11 cellular contexts compared by ENCODE assay signal in genomic region chr20:49889943-49890650, GRCh38. TPM values are rescaled to one million over a fixed set of nuclear protein-coding genes. Genes with fewer than 3 reads are reported as not detected.
A peak's percentile ranks its signal among the peaks of the same experiment; 100 is the strongest.
DNase-seq lines count a peak whose midpoint lies in the region; ATAC-seq and TF ChIP-seq lines count a peak whose summit lies in the region.
"Had no signal": no experiment of that assay in that cellular context is flagged by ENCODE, and none has a peak within 500 bp of the region (broad histone marks: within the 10 kb centered on the region; RNA-seq: fewer than 3 reads in every experiment).

No MANE protein-coding gene starts in this region.

- H3K79me2 ChIP-seq in MM.1S (ENCODE audit: low read length) (no peaks in the 10 kb centered on the region), parathyroid adenoma (no peaks in the 10 kb centered on the region)

- peak; percentile 21 for TF ChIP-seq CTCF in GM10266 (IDR thresholded peaks at IDR 0.05; ENCODE audit: control insufficient read depth, insufficient read depth, low read depth, missing control alignments)
- peak; percentile 54 for TF ChIP-seq CTCF in MM.1S (IDR thresholded peaks at IDR 0.05; ENCODE audit: low read length)
- peak; percentile 24 for TF ChIP-seq CTCF in parathyroid adenoma (IDR thresholded peaks at IDR 0.05)

- H3K4me1 ChIP-seq in MM.1S (ENCODE audit: low read length), result no peaks in the 10 kb centered on the region
- no peaks in the 10 kb centered on the region for H3K4me1 ChIP-seq in parathyroid adenoma

- no peaks in the 10 kb centered on the region for H3K27me3 Mint-ChIP-seq in effector memory CD8-positive, alpha-beta T cell
- no peaks in the 10 kb centered on the region for H3K27me3 Mint-ChIP-seq in stimulated activated naive CD8-positive, alpha-beta T cell treated with anti-CD3 and anti-CD28 coated beads, Interleukin-15, amount 100 ng/mL, for 72 hours
- H3K27me3 Mint-ChIP-seq in activated T-helper 2 cell treated with anti-CD3 and anti-CD28 coated beads, Interferon-gamma antibody, Interleukin-2, Interleukin-4, amounts not matched to agents 10 μg/mL and 5 μg/mL and 100 μg/mL, durations not matched to agents 14 hours and 24 hours and 36 hours (ENCODE audit: low read depth), result no peaks in the 10 kb centered on the region
- H3K27me3 Mint-ChIP-seq: activated CD4-positive, alpha-beta T cell treated with anti-CD3 and anti-CD28 coated beads, Interleukin-2, amount 10 ng/mL, durations not matched to agents 24 days and 14 days had no signal

- H2AFZ ChIP-seq in MM.1S (ENCODE audit: low read length) (no peak overlapping the region), parathyroid adenoma (no peak overlapping the region)

- H3K9me2 ChIP-seq in MM.1S (replicated peaks; ENCODE audit: insufficient read depth, low read length), result no peaks in the 10 kb centered on the region

- H3K9ac ChIP-seq in MM.1S (ENCODE audit: low read length), result no peak overlapping the region
- H3K9ac ChIP-seq in parathyroid adenoma, result no peak overlapping the region

- H3K4me3 ChIP-seq in MM.1S (ENCODE audit: low read length), result no peak overlapping the region
- no peak overlapping the region for H3K4me3 ChIP-seq in parathyroid adenoma (ENCODE audit: low read depth, low read length)
- H3K4me3 ChIP-seq: lung had no signal

- H3K27ac ChIP-seq in MM.1S (ENCODE audit: low read length) (no peak overlapping the region), parathyroid adenoma (no peak overlapping the region)

- H3F3A ChIP-seq in MM.1S (ENCODE audit: insufficient read depth, low read length), result no peaks in the 10 kb centered on the region

- no peak for ATAC-seq in effector memory CD8-positive, alpha-beta T cell (replicated peaks)
- ATAC-seq in stimulated activated naive CD8-positive, alpha-beta T cell treated with anti-CD3 and anti-CD28 coated beads, Interleukin-15, amount 100 ng/mL, for 72 hours, result no peak

- H3K4me1 Mint-ChIP-seq in effector memory CD8-positive, alpha-beta T cell (ENCODE audit: low read depth in 2 of 2), result peaks cover 28 to 30% of the 10 kb centered on the region in 2 donors
- H3K4me1 Mint-ChIP-seq in stimulated activated naive CD8-positive, alpha-beta T cell treated with anti-CD3 and anti-CD28 coated beads, Interleukin-15, amount 100 ng/mL, for 72 hours, result peaks cover 43% of the 10 kb centered on the region
- H3K4me1 Mint-ChIP-seq in activated T-helper 2 cell treated with anti-CD3 and anti-CD28 coated beads, Interferon-gamma antibody, Interleukin-2, Interleukin-4, amounts not matched to agents 10 μg/mL and 5 μg/mL and 100 μg/mL, durations not matched to agents 14 hours and 24 hours and 36 hours (ENCODE audit: low read depth), result peaks cover 20% of the 10 kb centered on the region

- no peak overlapping the region for H3K4me2 ChIP-seq in MM.1S (ENCODE audit: low read depth, low read length)
- H3K4me2 ChIP-seq in parathyroid adenoma (ENCODE audit: low read length), result no peak overlapping the region

- H3K36me3 Mint-ChIP-seq in effector memory CD8-positive, alpha-beta T cell (ENCODE audit: insufficient read depth), result peaks cover 41% of the 10 kb centered on the region
- peaks cover 37% of the 10 kb centered on the region for H3K36me3 Mint-ChIP-seq in activated T-helper 2 cell treated with anti-CD3 and anti-CD28 coated beads, Interferon-gamma antibody, Interleukin-2, Interleukin-4, amounts not matched to agents 10 μg/mL and 5 μg/mL and 100 μg/mL, durations not matched to agents 14 hours and 24 hours and 36 hours (ENCODE audit: low read depth)

- no peaks in the 10 kb centered on the region for H4K20me1 ChIP-seq in MM.1S (ENCODE audit: insufficient read depth, low read length)

- DNase-seq in GM10266 (ENCODE audit: extremely low spot score) (no peak), MM.1S (no peak), Kasumi-1 (lab: John Stamatoyannopoulos, UW) (no peak), hepatic stellate cell (ENCODE audit: low spot score) (no peak)
- no peak for DNase-seq in effector memory CD8-positive, alpha-beta T cell
- no peak for DNase-seq in stimulated activated naive CD8-positive, alpha-beta T cell treated with anti-CD3 and anti-CD28 coated beads, Interleukin-15, amount 100 ng/mL, for 72 hours
- no peak for DNase-seq in activated T-helper 2 cell treated with anti-CD3 and anti-CD28 coated beads, Interferon-gamma antibody, Interleukin-2, Interleukin-4, amounts not matched to agents 10 μg/mL and 5 μg/mL and 100 μg/mL, durations not matched to agents 14 hours and 24 hours and 36 hours (ENCODE audit: low spot score)
- DNase-seq: activated CD4-positive, alpha-beta T cell treated with anti-CD3 and anti-CD28 coated beads, Interleukin-2, amount 10 ng/mL, durations not matched to agents 24 days and 14 days; NCI-H1417 treated with DMSO at 0.1 percent for 48 hours had no signal

- no peaks in the 10 kb centered on the region for H3K27me3 ChIP-seq in MM.1S (replicated peaks; ENCODE audit: insufficient read depth, low read length)
- no peaks in the 10 kb centered on the region for H3K27me3 ChIP-seq in parathyroid adenoma (ENCODE audit: control insufficient read depth, insufficient read depth, low read length)

- H3K4me3 Mint-ChIP-seq in effector memory CD8-positive, alpha-beta T cell, result no peak overlapping the region
- H3K4me3 Mint-ChIP-seq in stimulated activated naive CD8-positive, alpha-beta T cell treated with anti-CD3 and anti-CD28 coated beads, Interleukin-15, amount 100 ng/mL, for 72 hours, result no peak overlapping the region
- no peak overlapping the region for H3K4me3 Mint-ChIP-seq in activated T-helper 2 cell treated with anti-CD3 and anti-CD28 coated beads, Interferon-gamma antibody, Interleukin-2, Interleukin-4, amounts not matched to agents 10 μg/mL and 5 μg/mL and 100 μg/mL, durations not matched to agents 14 hours and 24 hours and 36 hours (ENCODE audit: low read depth)
- H3K4me3 Mint-ChIP-seq: activated CD4-positive, alpha-beta T cell treated with anti-CD3 and anti-CD28 coated beads, Interleukin-2, amount 10 ng/mL, durations not matched to agents 24 days and 14 days had no signal

- H3K27ac Mint-ChIP-seq in effector memory CD8-positive, alpha-beta T cell, result peak overlapping the region; percentile 17 to 52
- peak overlapping the region in 1 of 2 donors; percentile 28 for H3K27ac Mint-ChIP-seq in stimulated activated naive CD8-positive, alpha-beta T cell treated with anti-CD3 and anti-CD28 coated beads, Interleukin-15, amount 100 ng/mL, for 72 hours
- no peak overlapping the region for H3K27ac Mint-ChIP-seq in activated T-helper 2 cell treated with anti-CD3 and anti-CD28 coated beads, Interferon-gamma antibody, Interleukin-2, Interleukin-4, amounts not matched to agents 10 μg/mL and 5 μg/mL and 100 μg/mL, durations not matched to agents 14 hours and 24 hours and 36 hours
- H3K27ac Mint-ChIP-seq: activated CD4-positive, alpha-beta T cell treated with anti-CD3 and anti-CD28 coated beads, Interleukin-2, amount 10 ng/mL, durations not matched to agents 24 days and 14 days had no signal

- H3K9me3 ChIP-seq in MM.1S (replicated peaks; ENCODE audit: insufficient read depth, low read length) (no peaks in the 10 kb centered on the region), parathyroid adenoma (ENCODE audit: control insufficient read depth, low read length) (no peaks in the 10 kb centered on the region)

- H3K9me3 Mint-ChIP-seq in effector memory CD8-positive, alpha-beta T cell, result no peaks in the 10 kb centered on the region
- H3K9me3 Mint-ChIP-seq in stimulated activated naive CD8-positive, alpha-beta T cell treated with anti-CD3 and anti-CD28 coated beads, Interleukin-15, amount 100 ng/mL, for 72 hours, result no peaks in the 10 kb centered on the region
- H3K9me3 Mint-ChIP-seq in activated T-helper 2 cell treated with anti-CD3 and anti-CD28 coated beads, Interferon-gamma antibody, Interleukin-2, Interleukin-4, amounts not matched to agents 10 μg/mL and 5 μg/mL and 100 μg/mL, durations not matched to agents 14 hours and 24 hours and 36 hours, result no peaks in the 10 kb centered on the region
- H3K9me3 Mint-ChIP-seq: activated CD4-positive, alpha-beta T cell treated with anti-CD3 and anti-CD28 coated beads, Interleukin-2, amount 10 ng/mL, durations not matched to agents 24 days and 14 days had no signal

- H3K36me3 ChIP-seq in MM.1S (replicated peaks; ENCODE audit: insufficient read depth, low read length) (no peaks in the 10 kb centered on the region), parathyroid adenoma (ENCODE audit: control insufficient read depth, insufficient read depth, low read length) (no peaks in the 10 kb centered on the region)

- intact Hi-C loops in activated T-helper 2 cell treated with anti-CD3 and anti-CD28 coated beads, Interferon-gamma antibody, Interleukin-2, Interleukin-4, amounts not matched to agents 10 μg/mL and 5 μg/mL and 100 μg/mL, durations not matched to agents 14 hours and 24 hours and 36 hours (cut with micrococcal nuclease), result no loop called here

RNA-seq across cellular contexts. Expression of gene SPATA2, which starts 25.2 kb away (rescaled TPM):
- total RNA-seq in activated T-helper 2 cell treated with anti-CD3 and anti-CD28 coated beads, Interferon-gamma antibody, Interleukin-2, Interleukin-4, amounts not matched to agents 10 μg/mL and 5 μg/mL and 100 μg/mL, durations not matched to agents 14 hours and 24 hours and 36 hours, result 8.3 and 8.5 TPM in 2 replicates

RNA-seq across cellular contexts. Expression of gene RNF114, which starts 46.1 kb away (rescaled TPM):
- 64.0 and 67.6 TPM in 2 replicates for total RNA-seq in activated T-helper 2 cell treated with anti-CD3 and anti-CD28 coated beads, Interferon-gamma antibody, Interleukin-2, Interleukin-4, amounts not matched to agents 10 μg/mL and 5 μg/mL and 100 μg/mL, durations not matched to agents 14 hours and 24 hours and 36 hours
